8 cellular contexts compared by ENCODE assay signal in the genomic region with DNA sequence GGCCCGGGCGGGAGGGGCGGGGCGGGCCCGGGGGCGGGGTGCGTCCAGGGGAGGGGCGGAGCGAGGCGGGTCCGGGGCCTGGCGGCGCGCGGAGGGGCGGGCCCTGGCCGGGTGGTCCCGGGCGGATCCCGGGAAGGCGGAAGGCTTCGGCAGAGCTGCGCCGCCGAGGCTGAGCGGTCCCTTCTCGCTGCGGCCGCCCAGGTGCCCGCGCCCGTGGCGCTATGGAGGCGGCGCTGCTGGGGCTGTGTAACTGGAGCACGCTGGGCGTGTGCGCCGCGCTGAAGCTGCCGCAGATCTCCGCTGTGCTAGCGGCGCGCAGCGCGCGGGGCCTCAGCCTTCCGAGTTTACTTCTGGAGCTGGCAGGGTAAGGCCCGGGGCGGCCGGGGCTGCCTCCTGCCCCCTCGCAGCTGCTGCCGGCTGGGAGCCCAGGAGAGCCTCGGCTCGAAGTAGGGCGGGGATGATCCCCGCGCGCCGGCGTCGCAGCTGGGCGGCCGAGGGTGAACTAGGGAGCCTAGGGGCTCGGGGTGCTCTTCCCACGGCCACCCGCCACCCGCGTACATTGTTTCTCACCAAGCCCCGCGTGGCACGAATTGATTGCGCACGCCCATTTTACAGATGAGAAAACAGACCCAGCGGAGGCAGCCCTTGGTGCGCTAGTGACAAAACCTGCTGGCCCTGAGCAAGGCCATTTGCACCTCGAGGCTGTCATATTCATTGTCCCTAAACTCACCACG. TPM values are rescaled to one million over a fixed set of nuclear protein-coding genes. Genes with fewer than 3 reads are reported as not detected.
DNase-seq lines count a peak whose midpoint lies in the region; ATAC-seq and TF ChIP-seq lines count a peak whose summit lies in the region.

A gene (plus strand): TSS at position 142 of the 734 bp plus-strand sequence. CDS start 80 bp downstream, at position 222.

- H3K9ac ChIP-seq in H9 (ENCODE audit: extremely low read depth, insufficient read length, low read length) = no peak within 1 kb of the TSS
- H3K9ac ChIP-seq in mammary epithelial cell (ENCODE audit: insufficient read depth, low read length) = peak within 1 kb of the TSS; percentile 56

- ATAC-seq in left lung = peak; percentile 91

- H2BK120ac ChIP-seq in H9 (ENCODE audit: low read depth, low read length, poor library complexity, severe bottlenecking) = no peak within 1 kb of the TSS

- no peaks in the 10 kb centered on the region; a peak in 1 of 5 replicates for H3K9me3 Mint-ChIP-seq in H9

- no peak within 1 kb of the TSS for H2BK5ac ChIP-seq in H9 (ENCODE audit: insufficient read length, low read length)

- TF ChIP-seq CTCF in H9 (conservative IDR thresholded peaks at IDR 0.05) (peak; percentile 16; the same call in 2 of the 3 replicates), mammary epithelial cell (conservative IDR thresholded peaks at IDR 0.05 in 1 of 2, IDR thresholded peaks at IDR 0.05 in 1 of 2; ENCODE audit: extremely low read depth in 1 of 2, insufficient read depth in 1 of 2, low read depth in 1 of 2, low read length in 2 of 2) (no peak), left lung (IDR thresholded peaks at IDR 0.05) (no peak)

- peak within 1 kb of the TSS; percentile 62 to 78 for H3K4me3 Mint-ChIP-seq in H9

- no peaks in the 10 kb centered on the region for H3K27me3 ChIP-seq in H9 (ENCODE audit: insufficient read depth, low read length)
- H3K27me3 ChIP-seq in mammary epithelial cell (ENCODE audit: insufficient read depth, low read length) = no peaks in the 10 kb centered on the region
- no peaks in the 10 kb centered on the region for H3K27me3 ChIP-seq in left lung

- no peak within 1 kb of the TSS for H4K5ac ChIP-seq in H9 (ENCODE audit: insufficient read length, low read depth, low read length)

- H3K27me3 Mint-ChIP-seq in H9 (ENCODE audit: low read depth) = peaks cover 40% of the 10 kb centered on the region

- no peak within 1 kb of the TSS for H2BK12ac ChIP-seq in H9 (ENCODE audit: insufficient read length, low read depth, low read length)

- H3T11ph ChIP-seq in H9 (ENCODE audit: low read length) = no peak within 1 kb of the TSS

- H2AFZ ChIP-seq in H9 (ENCODE audit: low read length) (no peak within 1 kb of the TSS), mammary epithelial cell (ENCODE audit: low read depth, low read length) (peak within 1 kb of the TSS; percentile 95)

- H3K79me1 ChIP-seq in H9 (ENCODE audit: insufficient read depth, low read depth, low read length, poor library complexity, severe bottlenecking) = no peaks in the 10 kb centered on the region

- no peaks in the 10 kb centered on the region; a peak in 1 of 7 replicates for H3K36me3 Mint-ChIP-seq in H9 (ENCODE audit: insufficient read depth in 1 of 3, low read depth in 3 of 3)

- peak within 1 kb of the TSS in 1 of 3 experiments; percentile 79; a peak in 3 of 7 replicates for H3K27ac Mint-ChIP-seq in H9

- H2BK15ac ChIP-seq in H9 (ENCODE audit: low read depth, low read length) = no peak within 1 kb of the TSS

- CTCF ChIA-PET in mammary epithelial cell (lab: Charles Lee; ENCODE audit: low non-redundant PET) = no interaction called here

- intact Hi-C loops in mammary epithelial cell (cut with micrococcal nuclease) = no loop called here
- intact Hi-C loops in left lung (cut with DNase I) = no loop called here

- H2AK5ac ChIP-seq in H9 (ENCODE audit: insufficient read length, low read length) = no peak within 1 kb of the TSS

- H3K4ac ChIP-seq in H9 (ENCODE audit: low read depth, low read length) = no peak within 1 kb of the TSS

- H3K56ac ChIP-seq in H9 (ENCODE audit: insufficient read length, low read depth, low read length) = no peak within 1 kb of the TSS

- dilution Hi-C loops in mammary epithelial cell (cut with HindIII; ENCODE audit: low sequenced_read_pairs) = no loop called here

- H3K4me1 ChIP-seq in H9 (ENCODE audit: insufficient read depth, low read length) (no peaks in the 10 kb centered on the region), mammary epithelial cell (ENCODE audit: insufficient read depth, low read length) (peaks cover 14% of the 10 kb centered on the region), left lung (peaks cover 10 to 23% of the 10 kb centered on the region in 2 donors)

- H2BK20ac ChIP-seq in H9 (ENCODE audit: low read depth, low read length, poor library complexity, severe bottlenecking) = no peak within 1 kb of the TSS

- H3K4me3 ChIP-seq in mammary epithelial cell (replicated peaks in 1 of 3; ENCODE audit: insufficient read depth in 1 of 3, low read depth in 2 of 3, low read length in 3 of 3) (peak within 1 kb of the TSS; percentile 55 to 81 (median 66)), left lung (peak within 1 kb of the TSS; percentile 71 to 72)

- H3K36me3 ChIP-seq in mammary epithelial cell (ENCODE audit: insufficient read depth, low read length) = no peaks in the 10 kb centered on the region
- no peaks in the 10 kb centered on the region for H3K36me3 ChIP-seq in left lung

- H4K8ac ChIP-seq in H9 (replicated peaks; ENCODE audit: insufficient read length, low read depth, low read length) = no peak within 1 kb of the TSS

- no peaks in the 10 kb centered on the region for H3K79me2 ChIP-seq in H9 (ENCODE audit: insufficient read depth, low read length)
- H3K79me2 ChIP-seq in mammary epithelial cell (ENCODE audit: insufficient read depth, low read length) = peaks cover 4% of the 10 kb centered on the region

- in situ Hi-C loops in mammary epithelial cell (cut with MboI; ENCODE audit: low sequenced_read_pairs in 2 of 2) = no loop called here

- DNase-seq in activated CD4-positive, CD25-positive, alpha-beta regulatory T cell (lab: John Stamatoyannopoulos, UW) = peak in 3 of 4 experiments; percentile 51 to 80 (median 65)
- no peak for DNase-seq in activated CD4-positive, CD25-positive, alpha-beta regulatory T cell treated with anti-CD3 and anti-CD28 coated beads, Interleukin-2, amount 50 U/mL, for 72 hours
- DNase-seq in H9 = no peak
- peak; percentile 87 to 90 for DNase-seq in Kasumi-1 (lab: John Stamatoyannopoulos, UW)
- peak; percentile 90 for DNase-seq in RPMI7951 (ENCODE audit: low read depth)
- peak; percentile 90 for DNase-seq in mammary epithelial cell
- DNase-seq in left lung = peak; percentile 51 to 96
- DNase-seq in stromal cell of bone marrow (ENCODE audit: low read depth) = peak; percentile 63

- WGBS in H9 (ENCODE audit: extremely low coverage, insufficient read length, low lambda C conversion rate) = no CpG with 5 or more reads among the region's 79 CpGs
- 0% methylated on average over 3 of the region's 79 CpGs for WGBS in mammary epithelial cell (ENCODE audit: low coverage, missing lambda C conversion rate)

- peak within 1 kb of the TSS; percentile 51 for H3K18ac ChIP-seq in H9 (ENCODE audit: insufficient read length, low read depth, low read length)

- H3K9me3 ChIP-seq in H9 (ENCODE audit: control insufficient read depth, low read depth, low read length) = no peaks in the 10 kb centered on the region
- no peaks in the 10 kb centered on the region for H3K9me3 ChIP-seq in mammary epithelial cell (replicated peaks; ENCODE audit: insufficient read depth, low read length)
- H3K9me3 ChIP-seq in left lung = no peaks in the 10 kb centered on the region

- BruUV-seq in mammary epithelial cell (replicated peaks; lab: Mats Ljungman, UMichigan) = TSS peak; percentile 25

- H3K4me2 ChIP-seq in H9 (ENCODE audit: insufficient read depth, insufficient read length, low read length) = peak within 1 kb of the TSS; percentile 59
- H3K4me2 ChIP-seq in mammary epithelial cell (ENCODE audit: insufficient read depth, low read depth, low read length) = peak within 1 kb of the TSS; percentile 91

- peak within 1 kb of the TSS; percentile 54; the same call in 1 of the 2 replicates for H3K14ac ChIP-seq in H9 (ENCODE audit: insufficient read depth, low read length)

- no peak within 1 kb of the TSS for H3K23ac ChIP-seq in H9 (ENCODE audit: insufficient read length, low read depth, low read length)

- no peak within 1 kb of the TSS for H4K91ac ChIP-seq in H9 (ENCODE audit: insufficient read length, low read depth, low read length)

- H3K27ac ChIP-seq in H9 (ENCODE audit: insufficient read length, low read depth, low read length) (no peak within 1 kb of the TSS), mammary epithelial cell (ENCODE audit: insufficient read depth, low read depth, low read length) (peak within 1 kb of the TSS; percentile 34), left lung (peak within 1 kb of the TSS; percentile 93)

- peaks cover 5% of the 10 kb centered on the region for H3K23me2 ChIP-seq in H9 (ENCODE audit: insufficient read length, low read depth, low read length, poor library complexity, severe bottlenecking)

- H3K4me1 Mint-ChIP-seq in H9 = peaks cover 8 to 18% of the 10 kb centered on the region in 2 experiments

- no peaks in the 10 kb centered on the region for H4K20me1 ChIP-seq in H9 (ENCODE audit: control insufficient read depth, insufficient read depth, insufficient read length)
- H4K20me1 ChIP-seq in mammary epithelial cell (ENCODE audit: insufficient read depth, low read length) = no peaks in the 10 kb centered on the region

RNA-seq across cellular contexts. Expression of the gene that starts here (rescaled TPM):
- 13.3 and 14.5 TPM in 2 replicates for total RNA-seq in H9 (2021)
- total RNA-seq in RPMI7951 (2014; rRNA removed; shearing (Covaris generic)) = 34.5 and 41.3 TPM in 2 replicates
- 10 to 100 TPM; 16.1 to 23.3 TPM for total RNA-seq in mammary epithelial cell
- 18.5 TPM for polyA plus RNA-seq in mammary epithelial cell
- 11.6 TPM for polyA minus RNA-seq in mammary epithelial cell
- 10 to 100 TPM; 22.2 to 28.0 TPM for total RNA-seq in left lung

Comparison
In these comparisons a context has a peak if more than half of its experiments do, and no peak if none do; other contexts are left out.
1. DNase-seq: peak in activated CD4-positive, CD25-positive, alpha-beta regulatory T cell (3 of 4), Kasumi-1 (2 of 2), RPMI7951 (single experiment), mammary epithelial cell (single experiment), left lung (2 of 2) and stromal cell of bone marrow (single experiment); none in activated CD4-positive, CD25-positive, alpha-beta regulatory T cell treated with anti-CD3 and anti-CD28 coated beads, Interleukin-2, amount 50 U/mL, for 72 hours (single experiment) and H9 (single experiment).